8 cellular contexts compared by ENCODE assay signal in genomic region chr16:89490386-89491237, GRCh38. TPM values are rescaled to one million over a fixed set of nuclear protein-coding genes. Genes with fewer than 3 reads are reported as not detected.
DNase-seq lines count a peak whose midpoint lies in the region; ATAC-seq and TF ChIP-seq lines count a peak whose summit lies in the region.

Gene ANKRD11 (minus strand): TSS chr16:89490561. CDS start chr16:89317019, 173,542 bp downstream.

- H3K36me3 Mint-ChIP-seq in GM23338 (ENCODE audit: low read depth): peaks cover 23% of the 10 kb centered on the region
- H3K36me3 Mint-ChIP-seq in naive thymus-derived CD4-positive, alpha-beta T cell: peaks cover 0 to 9% (median 5%) of the 10 kb centered on the region in 5 donors
- H3K36me3 Mint-ChIP-seq in stimulated activated naive B cell treated with anti-CD40 and anti-IgM and Interleukin-4, amounts not matched to agents 10 μg/mL and 1 μg/mL and 100 μg/mL, for 72 hours: peaks cover 23 to 38% of the 10 kb centered on the region in 2 donors

- POLR2A ChIA-PET in naive thymus-derived CD4-positive, alpha-beta T cell (lab: Charles Lee): interaction anchor here (0.6 to 5.9 kb wide), 9 partner anchors 14 to 175 kb away, joined by 3 to 68 read pairs (median 4); partner anchors contain the start of gene SPG7

- H4K20me1 ChIP-seq in DOHH2 (ENCODE audit: control insufficient read depth, insufficient read depth, low read depth, low read length) (peaks cover 31% of the 10 kb centered on the region), GM23338 (replicated peaks; ENCODE audit: insufficient read depth) (peaks cover 39% of the 10 kb centered on the region)

- peaks cover 46% of the 10 kb centered on the region for H3K4me1 ChIP-seq in DOHH2 (ENCODE audit: control insufficient read depth, low read length)
- peaks cover 41% of the 10 kb centered on the region for H3K4me1 ChIP-seq in GM23338 (ENCODE audit: insufficient read depth)
- peaks cover 44 to 48% of the 10 kb centered on the region in 2 donors for H3K4me1 ChIP-seq in naive thymus-derived CD4-positive, alpha-beta T cell (ENCODE audit: control insufficient read depth in 2 of 2, insufficient read depth in 2 of 2, low read length in 2 of 2)

- peaks cover 65% of the 10 kb centered on the region for H3K79me2 ChIP-seq in DOHH2 (ENCODE audit: control insufficient read depth, low read length)
- H3K79me2 ChIP-seq in GM23338 (replicated peaks; ENCODE audit: insufficient read depth): peaks cover 51% of the 10 kb centered on the region

- no peaks in the 10 kb centered on the region; the same call in 1 of the 3 replicates for H3K9me3 Mint-ChIP-seq in GM23338
- peaks cover 0 to 5% (median 0%) of the 10 kb centered on the region in 11 donors for H3K9me3 Mint-ChIP-seq in naive thymus-derived CD4-positive, alpha-beta T cell
- H3K9me3 Mint-ChIP-seq in stimulated activated naive B cell treated with anti-CD40 and anti-IgM and Interleukin-4, amounts not matched to agents 10 μg/mL and 1 μg/mL and 100 μg/mL, for 72 hours: no peaks in the 10 kb centered on the region

- TF ChIP-seq CTCF in DOHH2 (IDR thresholded peaks at IDR 0.05; ENCODE audit: low read depth, low read length, poor library complexity, severe bottlenecking) (no peak), GM23338 (conservative IDR thresholded peaks at IDR 0.05; ENCODE audit: low read depth in 2 of 2) (no peak)

- no peaks in the 10 kb centered on the region for H3K27me3 ChIP-seq in DOHH2 (ENCODE audit: control insufficient read depth, low read length)
- no peaks in the 10 kb centered on the region for H3K27me3 ChIP-seq in GM23338 (ENCODE audit: insufficient read depth)
- no peaks in the 10 kb centered on the region for H3K27me3 ChIP-seq in naive thymus-derived CD4-positive, alpha-beta T cell (ENCODE audit: control insufficient read depth in 2 of 2, insufficient read depth in 2 of 2, low read length in 2 of 2)

- H3K36me3 ChIP-seq in DOHH2 (ENCODE audit: control insufficient read depth, low read length): peaks cover 22% of the 10 kb centered on the region
- no peaks in the 10 kb centered on the region; the same call in 1 of the 2 replicates for H3K36me3 ChIP-seq in GM23338 (ENCODE audit: insufficient read depth)
- H3K36me3 ChIP-seq in naive thymus-derived CD4-positive, alpha-beta T cell (ENCODE audit: control insufficient read depth in 2 of 3, insufficient read depth in 3 of 3, low read length in 3 of 3): no peaks in the 10 kb centered on the region

- DNase-seq in GM23338 (ENCODE audit: low spot score) (peak; percentile 100), LHCN-M2 (ENCODE audit: low read depth) (peak; percentile 99), RPMI8226 (peak; percentile 98), fibroblast of gingiva (ENCODE audit: low read depth) (peak; percentile 100)
- peak; percentile 94 to 97 for DNase-seq in activated T-helper 1 cell treated with anti-CD3 and anti-CD28 coated beads, Interleukin-2, amount 50 U/mL, for 16 hours (ENCODE audit: low read depth in 1 of 2, low spot score in 1 of 2)
- DNase-seq in naive thymus-derived CD4-positive, alpha-beta T cell: peak; percentile 99 to 100 (median 99)
- DNase-seq in stimulated activated naive B cell treated with anti-CD40 and anti-IgM and Interleukin-4, amounts not matched to agents 10 μg/mL and 1 μg/mL and 100 μg/mL, for 72 hours: peak; percentile 99

- H3K27me3 Mint-ChIP-seq in GM23338 (ENCODE audit: insufficient read depth, low read depth, poor library complexity): peaks cover 23% of the 10 kb centered on the region
- peaks cover 0 to 2% (median 0%) of the 10 kb centered on the region in 5 donors for H3K27me3 Mint-ChIP-seq in naive thymus-derived CD4-positive, alpha-beta T cell
- H3K27me3 Mint-ChIP-seq in stimulated activated naive B cell treated with anti-CD40 and anti-IgM and Interleukin-4, amounts not matched to agents 10 μg/mL and 1 μg/mL and 100 μg/mL, for 72 hours: no peaks in the 10 kb centered on the region

- intact Hi-C loops in naive thymus-derived CD4-positive, alpha-beta T cell (cut with micrococcal nuclease): loop anchor here (1.0 to 10.0 kb wide), 11 partner anchors 15 to 1036 kb away; partner anchors contain the start of genes RPL13 (in 2 of the 2), SPATA2L (in 1 of the 2), SPG7 (in 1 of the 2) and ZFPM1 (in 1 of the 2)

- H3K4me2 ChIP-seq in DOHH2 (ENCODE audit: low read length) (peak within 1 kb of the TSS; percentile 94), GM23338 (peak within 1 kb of the TSS; percentile 99)

- peaks cover 10% of the 10 kb centered on the region for H3F3A ChIP-seq in DOHH2 (ENCODE audit: control insufficient read depth, insufficient read depth)
- H3F3A ChIP-seq in GM23338 (replicated peaks; ENCODE audit: low read depth): peaks cover 8% of the 10 kb centered on the region; the same call in 1 of the 2 replicates

- peaks cover 36% of the 10 kb centered on the region for H3K4me1 Mint-ChIP-seq in GM23338
- peaks cover 48 to 73% (median 53%) of the 10 kb centered on the region in 7 donors for H3K4me1 Mint-ChIP-seq in naive thymus-derived CD4-positive, alpha-beta T cell
- H3K4me1 Mint-ChIP-seq in stimulated activated naive B cell treated with anti-CD40 and anti-IgM and Interleukin-4, amounts not matched to agents 10 μg/mL and 1 μg/mL and 100 μg/mL, for 72 hours: peaks cover 39 to 52% of the 10 kb centered on the region in 2 donors

- ATAC-seq in GM23338: peak; percentile 89
- peak; percentile 93 for ATAC-seq in naive thymus-derived CD4-positive, alpha-beta T cell
- peak; percentile 82 to 83 for ATAC-seq in stimulated activated naive B cell treated with anti-CD40 and anti-IgM and Interleukin-4, amounts not matched to agents 10 μg/mL and 1 μg/mL and 100 μg/mL, for 72 hours (replicated peaks)

- H3K9me3 ChIP-seq in DOHH2 (ENCODE audit: control insufficient read depth, insufficient read depth, low read length): no peaks in the 10 kb centered on the region
- no peaks in the 10 kb centered on the region for H3K9me3 ChIP-seq in naive thymus-derived CD4-positive, alpha-beta T cell (ENCODE audit: control insufficient read depth in 2 of 3, low read length in 3 of 3)

- H3K9me2 ChIP-seq in DOHH2 (replicated peaks; ENCODE audit: control insufficient read depth, low read length): no peaks in the 10 kb centered on the region
- no peaks in the 10 kb centered on the region for H3K9me2 ChIP-seq in GM23338 (ENCODE audit: insufficient read depth)

- H3K4me3 Mint-ChIP-seq in GM23338: peak within 1 kb of the TSS; percentile 94
- peak within 1 kb of the TSS; percentile 89 to 98 (median 94) for H3K4me3 Mint-ChIP-seq in naive thymus-derived CD4-positive, alpha-beta T cell
- peak within 1 kb of the TSS; percentile 91 to 98 for H3K4me3 Mint-ChIP-seq in stimulated activated naive B cell treated with anti-CD40 and anti-IgM and Interleukin-4, amounts not matched to agents 10 μg/mL and 1 μg/mL and 100 μg/mL, for 72 hours

- CTCF ChIA-PET in naive thymus-derived CD4-positive, alpha-beta T cell (lab: Charles Lee): no interaction called here

- peak within 1 kb of the TSS; percentile 77 for H2AFZ ChIP-seq in GM23338

- peak within 1 kb of the TSS; percentile 98 for H3K27ac Mint-ChIP-seq in GM23338
- H3K27ac Mint-ChIP-seq in naive thymus-derived CD4-positive, alpha-beta T cell: peak within 1 kb of the TSS; percentile 92 to 99 (median 97)
- H3K27ac Mint-ChIP-seq in stimulated activated naive B cell treated with anti-CD40 and anti-IgM and Interleukin-4, amounts not matched to agents 10 μg/mL and 1 μg/mL and 100 μg/mL, for 72 hours: peak within 1 kb of the TSS; percentile 96

- H3K4me3 ChIP-seq in DOHH2 (ENCODE audit: low read length) (peak within 1 kb of the TSS; percentile 95), GM23338 (peak within 1 kb of the TSS; percentile 93)
- peak within 1 kb of the TSS; percentile 92 for H3K4me3 ChIP-seq in naive thymus-derived CD4-positive, alpha-beta T cell (ENCODE audit: low read length)

- peak within 1 kb of the TSS; percentile 82 for H3K27ac ChIP-seq in DOHH2 (ENCODE audit: low read depth, low read length)
- peak within 1 kb of the TSS; percentile 95 for H3K27ac ChIP-seq in GM23338 (ENCODE audit: low read depth)
- peak within 1 kb of the TSS; percentile 90 for H3K27ac ChIP-seq in naive thymus-derived CD4-positive, alpha-beta T cell (ENCODE audit: low read depth, low read length)

RNA-seq across cellular contexts. Expression of gene ANKRD11, which starts in this region (rescaled TPM):
- total RNA-seq in GM23338 (2014; rRNA removed; shearing (Covaris generic)): 114 and 159 TPM in 2 replicates
- polyA plus RNA-seq in GM23338 (2016; fragmentation: Nextera tagmentation; extraction: Ambion mirVana): 130 and 140 TPM in 2 replicates
- total RNA-seq in LHCN-M2 (2014; rRNA removed): 44.6 and 63.4 TPM in 2 replicates
- 57.6 TPM for polyA plus RNA-seq in LHCN-M2 (2012)
- total RNA-seq in naive thymus-derived CD4-positive, alpha-beta T cell: 100 to 1,000 TPM; 178 to 254 (median 240) TPM
- 10 to 100 TPM in 1 of 2 donors, 1 to 10 TPM in 1; 8.7 to 28.4 TPM for polyA plus RNA-seq in naive thymus-derived CD4-positive, alpha-beta T cell

Comparison
In these comparisons a context has a peak if more than half of its experiments do, and no peak if none do; other contexts are left out.
1. Peak in every context shown above with its lines: DNase-seq, ATAC-seq, H3K4me3 ChIP-seq and H3K27ac ChIP-seq.